38 cellular contexts compared by ENCODE assay signal in the genomic region with DNA sequence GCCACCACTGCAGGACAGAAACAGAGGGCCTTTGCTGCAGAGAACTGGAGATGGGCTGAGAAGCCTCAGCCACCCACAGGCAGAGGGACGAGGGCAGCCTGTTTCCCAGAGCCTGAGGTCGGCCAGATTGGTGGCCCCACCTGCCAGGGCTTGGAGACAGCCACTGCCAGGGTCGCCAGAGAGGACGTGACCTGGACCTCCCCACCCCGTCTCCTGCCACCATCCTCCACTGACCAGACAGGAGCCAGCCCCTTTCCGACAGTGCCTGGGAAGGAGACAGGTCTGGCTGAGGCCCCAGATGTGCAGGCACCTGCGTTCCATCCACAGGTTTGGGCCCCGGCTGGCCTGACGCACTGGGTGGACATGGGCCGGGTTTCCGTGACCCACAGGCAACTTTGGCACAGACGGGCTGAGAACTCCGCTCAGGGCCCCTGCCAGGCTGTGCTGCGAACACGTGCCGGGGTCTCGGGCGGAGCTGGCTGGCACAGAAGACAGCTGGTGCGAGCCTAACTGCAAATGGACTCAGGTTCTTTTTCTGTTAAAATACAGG. TPM values are rescaled to one million over a fixed set of nuclear protein-coding genes. Genes with fewer than 3 reads are reported as not detected.
"Had no signal": no experiment of that assay in that cellular context is flagged by ENCODE, and none has a peak within 500 bp of the region (broad histone marks: within the 10 kb centered on the region; RNA-seq: fewer than 3 reads in every experiment).

No MANE protein-coding gene starts in this region.

- DNase-seq: colonic mucosa; dermis blood vessel endothelial cell; effector memory CD4-positive, alpha-beta T cell; foreskin keratinocyte; heart right ventricle; hippocampal formation; islet precursor cell; kidney glomerular epithelial cell; left colon; left ventricle myocardium superior; lower lobe of right lung; naive thymus-derived CD8-positive, alpha-beta T cell; stimulated activated CD4-positive, alpha-beta T cell treated with anti-CD3 and anti-CD28 coated beads, Interleukin-12 subunit alpha, Interleukin-12 subunit beta, amount 100 ng/mL, for 4 hours; stimulated activated CD4-positive, alpha-beta T cell treated with anti-CD3 and anti-CD28 coated beads, Interleukin-1b, Interleukin-23, amount 100 ng/mL, for 48 hours; stimulated activated CD4-positive, alpha-beta T cell treated with anti-CD3 and anti-CD28 coated beads, Interleukin-4, amount 100 ng/mL, for 1 hour; stimulated activated CD8-positive, alpha-beta memory T cell treated with anti-CD3 and anti-CD28 coated beads, Interleukin-4, amount 100 ng/mL, for 48 hours; stimulated activated naive CD4-positive, alpha-beta T cell treated with Interleukin-2 at 50 U/mL for 16 hours; stomach; uterus had no signal

- H3K9me3 Mint-ChIP-seq: naive thymus-derived CD8-positive, alpha-beta T cell had no signal

- H2AFZ ChIP-seq: parathyroid adenoma had no signal

- FAIRE-seq: endothelial cell of umbilical vein had no signal

- H3K4me2 ChIP-seq: smooth muscle cell had no signal

- H3K27me3 ChIP-seq: colonic mucosa, esophagus muscularis mucosa, gastroesophageal sphincter, right atrium auricular region, stomach, tibial nerve, upper lobe of left lung, uterus had no signal

- H3K27me3 Mint-ChIP-seq: naive thymus-derived CD8-positive, alpha-beta T cell had no signal

- H3K36me3 ChIP-seq: colonic mucosa, uterus had no signal

- H3K4me1 ChIP-seq: foreskin keratinocyte, prostate gland had no signal

- H3K27ac ChIP-seq: colonic mucosa, esophagus muscularis mucosa, foreskin keratinocyte, gastroesophageal sphincter, lower lobe of right lung, parathyroid adenoma, prostate gland, right atrium auricular region, stomach, upper lobe of left lung, uterus had no signal

- ATAC-seq: foreskin keratinocyte; gastroesophageal sphincter; left colon; left ventricle myocardium superior; lower lobe of right lung; naive thymus-derived CD8-positive, alpha-beta T cell; sciatic nerve had no signal

- H3K4me3 ChIP-seq: colonic mucosa, esophagus muscularis mucosa, gastroesophageal sphincter, heart right ventricle, lower lobe of right lung, prostate gland, right atrium auricular region, smooth muscle cell, stomach, tibial nerve, upper lobe of left lung, uterus had no signal

- H3K9me3 ChIP-seq: colonic mucosa, esophagus muscularis mucosa, gastroesophageal sphincter, heart right ventricle, lower lobe of right lung, prostate gland, right atrium auricular region, stomach, tibial nerve, upper lobe of left lung, uterus had no signal

- H3K9ac ChIP-seq: parathyroid adenoma had no signal

RNA-seq across cellular contexts. Expression of gene CYP2W1, which starts 14.7 kb away (rescaled TPM):
- total RNA-seq: chondrocyte; dermis blood vessel endothelial cell; endothelial cell of umbilical vein; epithelial cell of proximal tubule; fibroblast of lung; foreskin keratinocyte; gastroesophageal sphincter; heart right ventricle; left ventricle myocardium superior; lower lobe of right lung; mesenteric fat pad; myocyte; naive thymus-derived CD8-positive, alpha-beta T cell; osteoblast; right atrium auricular region; smooth muscle cell; subcutaneous adipose tissue; temporal lobe; upper lobe of left lung had no signal
- polyA plus RNA-seq: endothelial cell of umbilical vein; fibroblast of lung; foreskin keratinocyte; heart right ventricle; naive thymus-derived CD8-positive, alpha-beta T cell; neural cell; smooth muscle cell had no signal
